In the genomic region with DNA sequence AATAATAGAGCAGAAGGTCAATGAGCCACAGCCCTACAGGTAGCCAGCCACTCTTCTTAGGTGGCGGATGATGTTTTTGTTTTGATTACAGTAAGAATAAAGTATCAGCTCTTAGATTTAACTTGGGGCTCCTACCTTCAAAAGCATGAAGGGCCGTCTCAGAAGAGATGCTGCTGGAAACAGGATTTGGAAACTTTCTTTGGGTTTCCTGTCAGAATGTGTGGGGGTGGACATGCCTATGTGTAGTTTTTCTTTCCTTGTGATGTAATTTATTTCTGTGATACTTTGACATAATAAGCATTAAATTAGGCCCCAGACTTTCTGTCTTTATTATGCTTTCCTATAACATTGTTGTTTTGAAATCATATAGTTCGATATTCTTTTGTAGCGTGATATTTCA, we compare ENCODE assay signal across 2 cellular contexts.
TF ChIP-seq lines count a peak whose summit lies in the region.

No MANE protein-coding gene starts in this region.

TF ChIP-seq in SK-N-SH, 30 proteins besides CTCF, POLR2A, EP300 and RAD21 (continued from another document):
- TF ChIP-seq, protein P1, sequence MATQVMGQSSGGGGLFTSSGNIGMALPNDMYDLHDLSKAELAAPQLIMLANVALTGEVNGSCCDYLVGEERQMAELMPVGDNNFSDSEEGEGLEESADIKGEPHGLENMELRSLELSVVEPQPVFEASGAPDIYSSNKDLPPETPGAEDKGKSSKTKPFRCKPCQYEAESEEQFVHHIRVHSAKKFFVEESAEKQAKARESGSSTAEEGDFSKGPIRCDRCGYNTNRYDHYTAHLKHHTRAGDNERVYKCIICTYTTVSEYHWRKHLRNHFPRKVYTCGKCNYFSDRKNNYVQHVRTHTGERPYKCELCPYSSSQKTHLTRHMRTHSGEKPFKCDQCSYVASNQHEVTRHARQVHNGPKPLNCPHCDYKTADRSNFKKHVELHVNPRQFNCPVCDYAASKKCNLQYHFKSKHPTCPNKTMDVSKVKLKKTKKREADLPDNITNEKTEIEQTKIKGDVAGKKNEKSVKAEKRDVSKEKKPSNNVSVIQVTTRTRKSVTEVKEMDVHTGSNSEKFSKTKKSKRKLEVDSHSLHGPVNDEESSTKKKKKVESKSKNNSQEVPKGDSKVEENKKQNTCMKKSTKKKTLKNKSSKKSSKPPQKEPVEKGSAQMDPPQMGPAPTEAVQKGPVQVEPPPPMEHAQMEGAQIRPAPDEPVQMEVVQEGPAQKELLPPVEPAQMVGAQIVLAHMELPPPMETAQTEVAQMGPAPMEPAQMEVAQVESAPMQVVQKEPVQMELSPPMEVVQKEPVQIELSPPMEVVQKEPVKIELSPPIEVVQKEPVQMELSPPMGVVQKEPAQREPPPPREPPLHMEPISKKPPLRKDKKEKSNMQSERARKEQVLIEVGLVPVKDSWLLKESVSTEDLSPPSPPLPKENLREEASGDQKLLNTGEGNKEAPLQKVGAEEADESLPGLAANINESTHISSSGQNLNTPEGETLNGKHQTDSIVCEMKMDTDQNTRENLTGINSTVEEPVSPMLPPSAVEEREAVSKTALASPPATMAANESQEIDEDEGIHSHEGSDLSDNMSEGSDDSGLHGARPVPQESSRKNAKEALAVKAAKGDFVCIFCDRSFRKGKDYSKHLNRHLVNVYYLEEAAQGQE (IDR thresholded peaks at IDR 0.05; ENCODE audit: low read depth, low read length): no peak

TF ChIP-seq in SK-N-SH treated with all-trans-retinoic acid at 6 μM for 48 hours, 23 proteins besides CTCF, POLR2A, EP300 and RAD21 (continued from another document):
- TF ChIP-seq, protein P2, sequence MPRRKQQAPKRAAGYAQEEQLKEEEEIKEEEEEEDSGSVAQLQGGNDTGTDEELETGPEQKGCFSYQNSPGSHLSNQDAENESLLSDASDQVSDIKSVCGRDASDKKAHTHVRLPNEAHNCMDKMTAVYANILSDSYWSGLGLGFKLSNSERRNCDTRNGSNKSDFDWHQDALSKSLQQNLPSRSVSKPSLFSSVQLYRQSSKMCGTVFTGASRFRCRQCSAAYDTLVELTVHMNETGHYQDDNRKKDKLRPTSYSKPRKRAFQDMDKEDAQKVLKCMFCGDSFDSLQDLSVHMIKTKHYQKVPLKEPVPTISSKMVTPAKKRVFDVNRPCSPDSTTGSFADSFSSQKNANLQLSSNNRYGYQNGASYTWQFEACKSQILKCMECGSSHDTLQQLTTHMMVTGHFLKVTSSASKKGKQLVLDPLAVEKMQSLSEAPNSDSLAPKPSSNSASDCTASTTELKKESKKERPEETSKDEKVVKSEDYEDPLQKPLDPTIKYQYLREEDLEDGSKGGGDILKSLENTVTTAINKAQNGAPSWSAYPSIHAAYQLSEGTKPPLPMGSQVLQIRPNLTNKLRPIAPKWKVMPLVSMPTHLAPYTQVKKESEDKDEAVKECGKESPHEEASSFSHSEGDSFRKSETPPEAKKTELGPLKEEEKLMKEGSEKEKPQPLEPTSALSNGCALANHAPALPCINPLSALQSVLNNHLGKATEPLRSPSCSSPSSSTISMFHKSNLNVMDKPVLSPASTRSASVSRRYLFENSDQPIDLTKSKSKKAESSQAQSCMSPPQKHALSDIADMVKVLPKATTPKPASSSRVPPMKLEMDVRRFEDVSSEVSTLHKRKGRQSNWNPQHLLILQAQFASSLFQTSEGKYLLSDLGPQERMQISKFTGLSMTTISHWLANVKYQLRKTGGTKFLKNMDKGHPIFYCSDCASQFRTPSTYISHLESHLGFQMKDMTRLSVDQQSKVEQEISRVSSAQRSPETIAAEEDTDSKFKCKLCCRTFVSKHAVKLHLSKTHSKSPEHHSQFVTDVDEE (CRISPR knock-in tag; IDR thresholded peaks at IDR 0.05): no peak
- TF ChIP-seq, protein P3, sequence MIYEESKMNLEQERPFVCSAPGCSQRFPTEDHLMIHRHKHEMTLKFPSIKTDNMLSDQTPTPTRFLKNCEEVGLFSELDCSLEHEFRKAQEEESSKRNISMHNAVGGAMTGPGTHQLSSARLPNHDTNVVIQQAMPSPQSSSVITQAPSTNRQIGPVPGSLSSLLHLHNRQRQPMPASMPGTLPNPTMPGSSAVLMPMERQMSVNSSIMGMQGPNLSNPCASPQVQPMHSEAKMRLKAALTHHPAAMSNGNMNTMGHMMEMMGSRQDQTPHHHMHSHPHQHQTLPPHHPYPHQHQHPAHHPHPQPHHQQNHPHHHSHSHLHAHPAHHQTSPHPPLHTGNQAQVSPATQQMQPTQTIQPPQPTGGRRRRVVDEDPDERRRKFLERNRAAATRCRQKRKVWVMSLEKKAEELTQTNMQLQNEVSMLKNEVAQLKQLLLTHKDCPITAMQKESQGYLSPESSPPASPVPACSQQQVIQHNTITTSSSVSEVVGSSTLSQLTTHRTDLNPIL (CRISPR knock-in tag; IDR thresholded peaks at IDR 0.05; ENCODE audit: low read depth): no peak
- TF ChIP-seq OSR1 (CRISPR knock-in tag; IDR thresholded peaks at IDR 0.05) (no peak), ZC3H10 (CRISPR knock-in tag; IDR thresholded peaks at IDR 0.05) (no peak), PPARA (CRISPR knock-in tag; IDR thresholded peaks at IDR 0.05; ENCODE audit: borderline replicate concordance) (no peak), BACH2 (CRISPR knock-in tag; IDR thresholded peaks at IDR 0.05; ENCODE audit: borderline replicate concordance) (no peak), CSDC2 (CRISPR knock-in tag; IDR thresholded peaks at IDR 0.05) (no peak), ISL1 (CRISPR knock-in tag; IDR thresholded peaks at IDR 0.05) (no peak), TOX (CRISPR knock-in tag; IDR thresholded peaks at IDR 0.05; ENCODE audit: borderline replicate concordance) (no peak)
